17 cellular contexts compared by ENCODE assay signal in the genomic region with DNA sequence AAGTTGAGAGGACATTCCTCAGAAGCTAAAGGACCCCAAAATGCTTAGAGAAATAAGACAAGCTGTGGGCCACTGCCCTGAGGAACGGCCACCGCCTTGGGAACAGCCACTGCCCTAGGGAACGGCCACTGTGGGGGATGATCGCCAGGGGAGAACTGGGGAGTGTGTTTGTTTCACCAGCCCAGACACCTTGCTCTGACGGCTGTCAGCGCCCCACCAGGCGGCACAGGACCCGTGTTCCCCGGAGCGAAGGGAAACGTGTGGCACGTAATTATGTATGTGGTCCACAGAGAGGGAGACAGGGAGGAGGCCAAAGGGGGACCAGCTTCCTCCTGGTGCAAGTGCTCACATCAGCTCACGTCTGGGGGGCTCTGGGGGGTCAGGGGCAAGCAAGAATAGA. TPM values are rescaled to one million over a fixed set of nuclear protein-coding genes. Genes with fewer than 3 reads are reported as not detected.
DNase-seq lines count a peak whose midpoint lies in the region; ATAC-seq and TF ChIP-seq lines count a peak whose summit lies in the region.
"Had no signal": no experiment of that assay in that cellular context is flagged by ENCODE, and none has a peak within 500 bp of the region (broad histone marks: within the 10 kb centered on the region; RNA-seq: fewer than 3 reads in every experiment).

No MANE protein-coding gene starts in this region.

- H3K4me3 ChIP-seq in DND-41 (ENCODE audit: low read depth in 1 of 2, low read length in 2 of 2) (no peak overlapping the region), neural progenitor cell (no peak overlapping the region), adrenal gland (no peak overlapping the region)
- H3K4me3 ChIP-seq: GM23248, HAP-1 had no signal

- H3K9me3 Mint-ChIP-seq in neural progenitor cell = no peaks in the 10 kb centered on the region
- H3K9me3 Mint-ChIP-seq: CD4-positive, CD25-positive, alpha-beta regulatory T cell; CD8-positive, alpha-beta memory T cell had no signal

- WGBS in adrenal gland, 4 donors = 88 to 95% (median 90%) methylated on average over 9 to 13 of the region's 13 CpGs

- intact Hi-C loops in adrenal gland (cut with DNase I) = loop anchor here in 1 of 2 donors (10.0 kb wide), 1 partner anchor 62 kb away; a partner anchor contains a TSS

- H3K9me3 ChIP-seq in DND-41 (ENCODE audit: insufficient read depth, low read length, severe bottlenecking) (no peaks in the 10 kb centered on the region), neural progenitor cell (ENCODE audit: low read depth) (no peaks in the 10 kb centered on the region), adrenal gland (replicated peaks in 1 of 3) (no peaks in the 10 kb centered on the region)
- H3K9me3 ChIP-seq: BE2C, HAP-1 had no signal

- POLR2A ChIA-PET in RWPE1 (lab: Yijun Ruan, JAX; ENCODE audit: low non-redundant PET) = no interaction called here

- DNase-seq in DND-41 = no peak
- DNase-seq in RWPE1 (ENCODE audit: low spot score) = no peak
- DNase-seq in neural progenitor cell (ENCODE audit: low spot score) = no peak
- no peak for DNase-seq in adrenal gland
- no peak for DNase-seq in T-helper 9 cell
- DNase-seq: ACHN; BE2C; C1 segment of cervical spinal cord; CD4-positive, CD25-positive, alpha-beta regulatory T cell; CD8-positive, alpha-beta memory T cell; COR-L47; DMS 273 treated with DMSO at 0.1 percent for 48 hours; DMS53; GM23248 had no signal

- H3K27me3 ChIP-seq in DND-41 (ENCODE audit: insufficient read depth, low read length, poor library complexity) = no peaks in the 10 kb centered on the region
- H3K27me3 ChIP-seq in neural progenitor cell = no peaks in the 10 kb centered on the region
- H3K27me3 ChIP-seq in adrenal gland = no peaks in the 10 kb centered on the region
- H3K27me3 ChIP-seq: BE2C had no signal

- TF ChIP-seq CTCF in DND-41 (IDR thresholded peaks at IDR 0.05; ENCODE audit: borderline replicate concordance, extremely low read depth, low read length, poor library complexity, severe bottlenecking) = no peak
- no peak for TF ChIP-seq CTCF in RWPE1 (conservative IDR thresholded peaks at IDR 0.05; ENCODE audit: low read depth)
- TF ChIP-seq CTCF in neural progenitor cell (IDR thresholded peaks at IDR 0.05) = no peak
- no peak for TF ChIP-seq CTCF in adrenal gland (IDR thresholded peaks at IDR 0.05)

- H3K36me3 ChIP-seq in DND-41 (ENCODE audit: insufficient read depth, low read length) (peaks cover 76% of the 10 kb centered on the region), neural progenitor cell (no peaks in the 10 kb centered on the region), adrenal gland (replicated peaks in 1 of 2) (peaks cover 0 to 22% of the 10 kb centered on the region in 2 donors)
- H3K36me3 ChIP-seq: HAP-1 had no signal

- TF ChIP-seq POLR2A in adrenal gland (IDR thresholded peaks at IDR 0.05) = no peak

- peaks cover 7% of the 10 kb centered on the region for H3K27me3 Mint-ChIP-seq in neural progenitor cell (ENCODE audit: insufficient read depth, low read depth)
- H3K27me3 Mint-ChIP-seq: CD4-positive, CD25-positive, alpha-beta regulatory T cell; CD8-positive, alpha-beta memory T cell had no signal

- peak overlapping the region; percentile 92 for H3K27ac Mint-ChIP-seq in neural progenitor cell

- H4K20me1 ChIP-seq in DND-41 (ENCODE audit: insufficient read depth, low read length) (no peaks in the 10 kb centered on the region), neural progenitor cell (ENCODE audit: low read depth) (no peaks in the 10 kb centered on the region)

- H3K36me3 Mint-ChIP-seq in neural progenitor cell = peaks cover 23% of the 10 kb centered on the region

- ATAC-seq in DND-41 (ENCODE audit: insufficient read depth, low read depth) (no peak), HG03442 (IDR thresholded peaks at IDR 0.05; ENCODE audit: unreplicated experiment) (no peak)
- ATAC-seq: HepG2 had no signal

- no peaks in the 10 kb centered on the region for H3F3A ChIP-seq in neural progenitor cell (ENCODE audit: low read depth)

- peak overlapping the region; percentile 51 for H3K4me3 Mint-ChIP-seq in neural progenitor cell
- H3K4me3 Mint-ChIP-seq: CD4-positive, CD25-positive, alpha-beta regulatory T cell; CD8-positive, alpha-beta memory T cell had no signal

- CTCF ChIA-PET in RWPE1 (lab: Yijun Ruan, JAX) = interaction anchor here (0.5 kb wide), 1 partner anchor 18 kb away, joined by 4 read pairs; no protein-coding TSS in a partner anchor

- no peak overlapping the region for H2AFZ ChIP-seq in DND-41 (ENCODE audit: low read depth, low read length)
- no peak overlapping the region for H2AFZ ChIP-seq in neural progenitor cell (replicated peaks)
- H2AFZ ChIP-seq: GM23248 had no signal

- peak overlapping the region; percentile 5; the same call in 1 of the 2 replicates for H3K27ac ChIP-seq in DND-41 (ENCODE audit: low read length)
- peak overlapping the region; percentile 23 for H3K27ac ChIP-seq in RWPE1
- H3K27ac ChIP-seq in neural progenitor cell = peak overlapping the region; percentile 5
- H3K27ac ChIP-seq in adrenal gland = no peak overlapping the region
- H3K27ac ChIP-seq: GM23248 had no signal

- H3K79me2 ChIP-seq in DND-41 (ENCODE audit: insufficient read depth, low read length) = no peaks in the 10 kb centered on the region
- H3K79me2 ChIP-seq in neural progenitor cell (ENCODE audit: low read depth) = no peaks in the 10 kb centered on the region

- peaks cover 11% of the 10 kb centered on the region for H3K4me1 ChIP-seq in DND-41 (ENCODE audit: insufficient read depth, low read length)
- H3K4me1 ChIP-seq in neural progenitor cell = no peaks in the 10 kb centered on the region
- H3K4me1 ChIP-seq in adrenal gland (replicated peaks in 1 of 2) = peaks cover 0 to 9% of the 10 kb centered on the region in 2 donors
- H3K4me1 ChIP-seq: BE2C, HAP-1 had no signal

- H3K4me2 ChIP-seq in DND-41 (ENCODE audit: insufficient read depth, low read length) = no peak overlapping the region
- H3K4me2 ChIP-seq in neural progenitor cell = no peak overlapping the region

- H3K4me1 Mint-ChIP-seq in neural progenitor cell = peaks cover 28% of the 10 kb centered on the region

- H3K9ac ChIP-seq in DND-41 (ENCODE audit: low read depth, low read length) (no peak overlapping the region), neural progenitor cell (no peak overlapping the region)
- H3K9ac ChIP-seq: GM23248 had no signal

RNA-seq across cellular contexts. Expression of a gene that starts 45.8 kb away (rescaled TPM):
- total RNA-seq in neural progenitor cell (ENCODE audit: low replicate concordance) (1.3 and 2.3 TPM in 2 replicates), adrenal gland (under 1 TPM in 4 of 8 donors, not detected in 4; 0.07 to 0.18 (median 0.15) TPM)
- under 1 TPM; 0.04 to 0.16 (median 0.07) TPM for polyA plus RNA-seq in adrenal gland
- polyA plus RNA-seq: CD8-positive, alpha-beta memory T cell had no signal

Comparison
In these comparisons a context has a peak if more than half of its experiments do, and no peak if none do; other contexts are left out.
1. H3K27ac ChIP-seq: peak in DND-41 (single experiment), RWPE1 (single experiment) and neural progenitor cell (single experiment); none in adrenal gland (0 of 5).